Comparison of ENCODE assay signal across 16 cellular contexts in the genomic region with DNA sequence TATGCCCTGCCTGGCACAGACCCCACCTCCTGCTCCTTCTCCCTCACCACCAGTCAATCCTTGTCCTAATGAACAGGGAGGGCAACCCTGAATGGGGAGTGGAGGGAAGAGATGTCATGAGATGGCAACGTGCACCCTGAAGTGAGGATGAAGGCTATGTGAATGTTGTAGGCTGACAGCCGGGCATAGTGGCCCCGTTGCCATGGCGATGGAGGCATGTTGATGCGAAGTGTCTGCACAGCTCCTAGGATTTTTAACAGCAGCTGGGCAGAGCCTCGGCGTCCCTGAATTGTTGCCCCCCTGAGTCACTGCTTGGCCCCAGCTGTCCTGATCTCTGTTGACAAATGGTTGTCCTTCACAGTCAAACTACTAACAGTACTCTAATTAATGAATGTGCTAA. TPM values are rescaled to one million over a fixed set of nuclear protein-coding genes. Genes with fewer than 3 reads are reported as not detected.
A peak's percentile ranks its signal among the peaks of the same experiment; 100 is the strongest.
DNase-seq lines count a peak whose midpoint lies in the region; ATAC-seq and TF ChIP-seq lines count a peak whose summit lies in the region.
"Had no signal": no experiment of that assay in that cellular context is flagged by ENCODE, and none has a peak within 500 bp of the region (broad histone marks: within the 10 kb centered on the region; RNA-seq: fewer than 3 reads in every experiment).

No MANE protein-coding gene starts in this region.

- TF ChIP-seq CTCF in SK-N-SH (IDR thresholded peaks at IDR 0.05) (no peak), esophagus muscularis mucosa (IDR thresholded peaks at IDR 0.05) (no peak), vagina (IDR thresholded peaks at IDR 0.05) (no peak)

- H3K4me1 ChIP-seq in SK-N-SH (ENCODE audit: control insufficient read depth in 1 of 2, insufficient read depth in 2 of 2, low read depth in 1 of 2, low read length in 1 of 2) = peaks cover 0 to 11% of the 10 kb centered on the region in 2 experiments; a peak in 3 of 4 replicates
- H3K4me1 ChIP-seq in SJCRH30 = peaks cover 33% of the 10 kb centered on the region
- H3K4me1 ChIP-seq in esophagus muscularis mucosa = peaks cover 0 to 39% (median 7%) of the 10 kb centered on the region in 4 donors
- no peaks in the 10 kb centered on the region for H3K4me1 ChIP-seq in vagina
- H3K4me1 ChIP-seq: left ventricle myocardium inferior had no signal

- peaks cover 15 to 25% of the 10 kb centered on the region in 2 donors for H3K4me1 Mint-ChIP-seq in immature natural killer cell

- H3K27me3 Mint-ChIP-seq in immature natural killer cell (ENCODE audit: low read depth in 3 of 3) = peaks cover 0 to 12% (median 3%) of the 10 kb centered on the region in 3 donors
- H3K27me3 Mint-ChIP-seq: activated naive CD4-positive, alpha-beta T cell treated with anti-CD3 and anti-CD28 coated beads, Interleukin-2, amount 50 U/mL, for 24 hours had no signal

- H3K27ac ChIP-seq in SK-N-SH (ENCODE audit: low read depth in 2 of 2, low read length in 1 of 2) (no peak overlapping the region), SJCRH30 (peak overlapping the region; percentile 88), esophagus muscularis mucosa (replicated peaks in 1 of 4) (no peak overlapping the region), vagina (no peak overlapping the region)
- H3K27ac ChIP-seq: epithelial cell of prostate, heart left ventricle, left ventricle myocardium inferior had no signal

- peak overlapping the region in 2 of 6 donors; percentile 31 to 81 for H3K27ac Mint-ChIP-seq in immature natural killer cell
- H3K27ac Mint-ChIP-seq: activated naive CD4-positive, alpha-beta T cell treated with anti-CD3 and anti-CD28 coated beads, Interleukin-2, amount 50 U/mL, for 24 hours had no signal

- no peak overlapping the region for H3K4me2 ChIP-seq in SK-N-SH
- H3K4me2 ChIP-seq: A549 had no signal

- H3K36me3 Mint-ChIP-seq in immature natural killer cell = peaks cover 0 to 4% (median 0%) of the 10 kb centered on the region in 3 donors
- H3K36me3 Mint-ChIP-seq: activated naive CD4-positive, alpha-beta T cell treated with anti-CD3 and anti-CD28 coated beads, Interleukin-2, amount 50 U/mL, for 24 hours had no signal

- TF ChIP-seq EP300 in SK-N-SH (IDR thresholded peaks at IDR 0.05; ENCODE audit: borderline replicate concordance in 1 of 2, low read depth in 1 of 2, low read length in 1 of 2) (no peak), esophagus muscularis mucosa (IDR thresholded peaks at IDR 0.05) (no peak)

- no peaks in the 10 kb centered on the region for H3K9me3 Mint-ChIP-seq in immature natural killer cell
- H3K9me3 Mint-ChIP-seq: activated naive CD4-positive, alpha-beta T cell treated with anti-CD3 and anti-CD28 coated beads, Interleukin-2, amount 50 U/mL, for 24 hours had no signal

- no peaks in the 10 kb centered on the region for H3K9me3 ChIP-seq in SK-N-SH
- H3K9me3 ChIP-seq in SJCRH30 (replicated peaks) = no peaks in the 10 kb centered on the region
- no peaks in the 10 kb centered on the region for H3K9me3 ChIP-seq in esophagus muscularis mucosa
- H3K9me3 ChIP-seq in vagina = no peaks in the 10 kb centered on the region
- H3K9me3 ChIP-seq: A549, heart left ventricle, left ventricle myocardium inferior had no signal

- TF ChIP-seq POLR2A in esophagus muscularis mucosa (IDR thresholded peaks at IDR 0.05; ENCODE audit: low read depth) (no peak), vagina (IDR thresholded peaks at IDR 0.05) (no peak)

- H3K9me2 ChIP-seq in SK-N-SH = no peaks in the 10 kb centered on the region

- H3K4me3 ChIP-seq in SK-N-SH (ENCODE audit: low read depth in 2 of 2, low read length in 1 of 2) (no peak overlapping the region), SJCRH30 (peak overlapping the region; percentile 30), esophagus muscularis mucosa (no peak overlapping the region), vagina (no peak overlapping the region)
- H3K4me3 ChIP-seq: A549, heart left ventricle, left ventricle myocardium inferior had no signal

- no peak overlapping the region for H3K9ac ChIP-seq in SK-N-SH

- POLR2A ChIA-PET in SK-N-SH (lab: Yijun Ruan, JAX) = no interaction called here

- no peak; the same call in 2 of the 3 replicates for ATAC-seq in SK-N-SH treated with all-trans-retinoic acid at 6 μM for 48 hours
- ATAC-seq: A549, heart left ventricle had no signal

- peak overlapping the region in 1 of 5 donors; percentile 28 for H3K4me3 Mint-ChIP-seq in immature natural killer cell
- H3K4me3 Mint-ChIP-seq: activated naive CD4-positive, alpha-beta T cell treated with anti-CD3 and anti-CD28 coated beads, Interleukin-2, amount 50 U/mL, for 24 hours had no signal

- peaks cover 6% of the 10 kb centered on the region for H3F3A ChIP-seq in SK-N-SH (replicated peaks; ENCODE audit: insufficient read depth)

- intact Hi-C loops in esophagus muscularis mucosa (cut with DNase I) = no loop called here
- intact Hi-C loops in vagina (cut with DNase I) = no loop called here

- no peaks in the 10 kb centered on the region for H4K20me1 ChIP-seq in SK-N-SH (ENCODE audit: insufficient read depth)

- CTCF ChIA-PET in SK-N-SH (lab: Yijun Ruan, JAX) = no interaction called here

- no peaks in the 10 kb centered on the region for H3K27me3 ChIP-seq in SK-N-SH (ENCODE audit: insufficient read depth)
- no peaks in the 10 kb centered on the region for H3K27me3 ChIP-seq in SJCRH30
- no peaks in the 10 kb centered on the region for H3K27me3 ChIP-seq in esophagus muscularis mucosa
- H3K27me3 ChIP-seq in vagina = no peaks in the 10 kb centered on the region

- DNase-seq in SK-N-SH = peak; percentile 41
- DNase-seq in SJCRH30 = peak; percentile 97
- peak; percentile 74 for DNase-seq in left kidney (ENCODE audit: low read depth, low spot score)
- DNase-seq in esophagus muscularis mucosa (ENCODE audit: extremely low spot score) = no peak
- no peak for DNase-seq in GM03348 (ENCODE audit: low spot score)
- no peak for DNase-seq in immature natural killer cell
- DNase-seq in vagina (ENCODE audit: extremely low spot score in 2 of 2) = no peak
- DNase-seq: activated CD4-positive, CD25-positive, alpha-beta regulatory T cell; activated CD8-positive, alpha-beta memory T cell treated with anti-CD3 and anti-CD28 coated beads, Interleukin-2, amount 50 U/mL, for 4 hours; heart left ventricle; left ventricle myocardium inferior; NCI-H1048 had no signal

- 83% methylated on average over 7 of the region's 7 CpGs for WGBS in SK-N-SH (ENCODE audit: low lambda C conversion rate)
- 60% methylated on average over 1 of the region's 7 CpGs for WGBS in esophagus muscularis mucosa

- H3K79me2 ChIP-seq in SK-N-SH (ENCODE audit: insufficient read depth) = no peaks in the 10 kb centered on the region

- H3K36me3 ChIP-seq in SK-N-SH (replicated peaks in 1 of 2; ENCODE audit: control insufficient read depth in 1 of 2, insufficient read depth in 2 of 2, low read length in 1 of 2) (no peaks in the 10 kb centered on the region), SJCRH30 (no peaks in the 10 kb centered on the region), esophagus muscularis mucosa (no peaks in the 10 kb centered on the region), vagina (no peaks in the 10 kb centered on the region)
- H3K36me3 ChIP-seq: heart left ventricle, left ventricle myocardium inferior had no signal

- H2AFZ ChIP-seq in SK-N-SH (ENCODE audit: low read depth) = no peak overlapping the region

- TF ChIP-seq RAD21 in SK-N-SH (IDR thresholded peaks at IDR 0.05; ENCODE audit: low read length) = no peak

TF ChIP-seq in SK-N-SH, 30 proteins besides CTCF, POLR2A, EP300 and RAD21 (continues in another document):
- no peak for TF ChIP-seq TCF12 (IDR thresholded peaks at IDR 0.05)

TF ChIP-seq in SK-N-SH treated with all-trans-retinoic acid at 6 μM for 48 hours, 23 proteins besides CTCF, POLR2A, EP300 and RAD21 (continues in another document):
- TF ChIP-seq ZNF8 (CRISPR knock-in tag; IDR thresholded peaks at IDR 0.05) = no peak
- TF ChIP-seq CSDC2 (CRISPR knock-in tag; IDR thresholded peaks at IDR 0.05) = no peak
- TF ChIP-seq, protein P1, sequence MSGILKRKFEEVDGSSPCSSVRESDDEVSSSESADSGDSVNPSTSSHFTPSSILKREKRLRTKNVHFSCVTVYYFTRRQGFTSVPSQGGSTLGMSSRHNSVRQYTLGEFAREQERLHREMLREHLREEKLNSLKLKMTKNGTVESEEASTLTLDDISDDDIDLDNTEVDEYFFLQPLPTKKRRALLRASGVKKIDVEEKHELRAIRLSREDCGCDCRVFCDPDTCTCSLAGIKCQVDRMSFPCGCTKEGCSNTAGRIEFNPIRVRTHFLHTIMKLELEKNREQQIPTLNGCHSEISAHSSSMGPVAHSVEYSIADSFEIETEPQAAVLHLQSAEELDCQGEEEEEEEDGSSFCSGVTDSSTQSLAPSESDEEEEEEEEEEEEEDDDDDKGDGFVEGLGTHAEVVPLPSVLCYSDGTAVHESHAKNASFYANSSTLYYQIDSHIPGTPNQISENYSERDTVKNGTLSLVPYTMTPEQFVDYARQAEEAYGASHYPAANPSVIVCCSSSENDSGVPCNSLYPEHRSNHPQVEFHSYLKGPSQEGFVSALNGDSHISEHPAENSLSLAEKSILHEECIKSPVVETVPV (CRISPR knock-in tag; IDR thresholded peaks at IDR 0.05) = no peak
- TF ChIP-seq, protein P2, sequence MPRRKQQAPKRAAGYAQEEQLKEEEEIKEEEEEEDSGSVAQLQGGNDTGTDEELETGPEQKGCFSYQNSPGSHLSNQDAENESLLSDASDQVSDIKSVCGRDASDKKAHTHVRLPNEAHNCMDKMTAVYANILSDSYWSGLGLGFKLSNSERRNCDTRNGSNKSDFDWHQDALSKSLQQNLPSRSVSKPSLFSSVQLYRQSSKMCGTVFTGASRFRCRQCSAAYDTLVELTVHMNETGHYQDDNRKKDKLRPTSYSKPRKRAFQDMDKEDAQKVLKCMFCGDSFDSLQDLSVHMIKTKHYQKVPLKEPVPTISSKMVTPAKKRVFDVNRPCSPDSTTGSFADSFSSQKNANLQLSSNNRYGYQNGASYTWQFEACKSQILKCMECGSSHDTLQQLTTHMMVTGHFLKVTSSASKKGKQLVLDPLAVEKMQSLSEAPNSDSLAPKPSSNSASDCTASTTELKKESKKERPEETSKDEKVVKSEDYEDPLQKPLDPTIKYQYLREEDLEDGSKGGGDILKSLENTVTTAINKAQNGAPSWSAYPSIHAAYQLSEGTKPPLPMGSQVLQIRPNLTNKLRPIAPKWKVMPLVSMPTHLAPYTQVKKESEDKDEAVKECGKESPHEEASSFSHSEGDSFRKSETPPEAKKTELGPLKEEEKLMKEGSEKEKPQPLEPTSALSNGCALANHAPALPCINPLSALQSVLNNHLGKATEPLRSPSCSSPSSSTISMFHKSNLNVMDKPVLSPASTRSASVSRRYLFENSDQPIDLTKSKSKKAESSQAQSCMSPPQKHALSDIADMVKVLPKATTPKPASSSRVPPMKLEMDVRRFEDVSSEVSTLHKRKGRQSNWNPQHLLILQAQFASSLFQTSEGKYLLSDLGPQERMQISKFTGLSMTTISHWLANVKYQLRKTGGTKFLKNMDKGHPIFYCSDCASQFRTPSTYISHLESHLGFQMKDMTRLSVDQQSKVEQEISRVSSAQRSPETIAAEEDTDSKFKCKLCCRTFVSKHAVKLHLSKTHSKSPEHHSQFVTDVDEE (CRISPR knock-in tag; IDR thresholded peaks at IDR 0.05) = no peak

RNA-seq across cellular contexts. Expression of a gene that starts 4.8 kb away (rescaled TPM):
- polyA plus RNA-seq in SK-N-SH (2012; rRNA removed) (1.2 and 1.3 TPM in 2 replicates), immature natural killer cell (100 to 1,000 TPM; 449 to 804 (median 530) TPM)
- 0.90 and 1.6 TPM in 2 replicates for polyA plus RNA-seq in SK-N-SH (2012; cell fraction: cytosol; rRNA removed)
- polyA plus RNA-seq in SK-N-SH (2012; cell fraction: nucleus; rRNA removed) = 0.47 and 0.83 TPM in 2 replicates
- 0.73 and 0.76 TPM in 2 replicates for total RNA-seq in SJCRH30 (2014; rRNA removed; shearing (Covaris generic))
- total RNA-seq in esophagus muscularis mucosa (10 to 100 TPM; 14.8 to 48.2 (median 17.2) TPM), vagina (33.6 TPM)

Comparison
In these comparisons a context has a peak if more than half of its experiments do, and no peak if none do; other contexts are left out.
1. DNase-seq: peak in SK-N-SH (single experiment), SJCRH30 (2 of 2) and left kidney (single experiment); none in esophagus muscularis mucosa (single experiment), GM03348 (single experiment), immature natural killer cell (0 of 3) and vagina (0 of 2).